ENCODE assay signal across 8 cellular contexts in genomic region chr5:108381034-108381954, GRCh38. TPM values are rescaled to one million over a fixed set of nuclear protein-coding genes. Genes with fewer than 3 reads are reported as not detected.
DNase-seq lines count a peak whose midpoint lies in the region; ATAC-seq and TF ChIP-seq lines count a peak whose summit lies in the region.

No MANE protein-coding gene starts in this region.

- peak; percentile 47 for ATAC-seq in HG03064 (IDR thresholded peaks at IDR 0.05; ENCODE audit: low read depth, unreplicated experiment)
- ATAC-seq in esophagus mucosa: peak; percentile 87

- TF ChIP-seq CTCF in AG09319 (IDR thresholded peaks at IDR 0.05; ENCODE audit: low read depth, low read length): no peak

- DNase-seq in AG09319 (ENCODE audit: extremely low read depth, low read depth): peak; percentile 16
- peak; percentile 45 to 69 for DNase-seq in NOMO-1 (lab: John Stamatoyannopoulos, UW; ENCODE audit: unreplicated experiment in 2 of 2)
- peak; percentile 85 for DNase-seq in activated T-cell treated with anti-CD3 and anti-CD28 coated beads, Interleukin-2, amount 50 U/mL, for 1 hour
- DNase-seq in myocyte (ENCODE audit: low read depth): peak; percentile 80
- peak; percentile 49 to 81 for DNase-seq in stimulated activated CD8-positive, alpha-beta memory T cell treated with anti-CD3 and anti-CD28 coated beads, Interleukin-7, amount 100 ng/mL, for 4 hours (ENCODE audit: low read depth in 2 of 2)

- peak; percentile 46 for TF ChIP-seq POLR2A in GM18526 (IDR thresholded peaks at IDR 0.05; ENCODE audit: extremely low read depth, insufficient read length)

RNA-seq across cellular contexts. Expression of gene FBXL17, which starts 0.6 kb away (rescaled TPM):
- 13.0 TPM for total RNA-seq in esophagus mucosa
- total RNA-seq in myocyte: 29.1 and 36.2 TPM in 2 replicates
- 14.4 TPM for polyA plus RNA-seq in myocyte (2012)

Comparison
In these comparisons a context has a peak if more than half of its experiments do, and no peak if none do; other contexts are left out.
1. Peak in every context shown above with its lines: DNase-seq and ATAC-seq.
2. DNase-seq: peak in every context shown above with its lines; median percentile 85 in activated T-cell treated with anti-CD3 and anti-CD28 coated beads, Interleukin-2, amount 50 U/mL, for 1 hour; 80 in myocyte; 65 in stimulated activated CD8-positive, alpha-beta memory T cell treated with anti-CD3 and anti-CD28 coated beads, Interleukin-7, amount 100 ng/mL, for 4 hours; 57 in NOMO-1; 16 in AG09319.